ENCODE assay signal across 27 cellular contexts in the genomic region with DNA sequence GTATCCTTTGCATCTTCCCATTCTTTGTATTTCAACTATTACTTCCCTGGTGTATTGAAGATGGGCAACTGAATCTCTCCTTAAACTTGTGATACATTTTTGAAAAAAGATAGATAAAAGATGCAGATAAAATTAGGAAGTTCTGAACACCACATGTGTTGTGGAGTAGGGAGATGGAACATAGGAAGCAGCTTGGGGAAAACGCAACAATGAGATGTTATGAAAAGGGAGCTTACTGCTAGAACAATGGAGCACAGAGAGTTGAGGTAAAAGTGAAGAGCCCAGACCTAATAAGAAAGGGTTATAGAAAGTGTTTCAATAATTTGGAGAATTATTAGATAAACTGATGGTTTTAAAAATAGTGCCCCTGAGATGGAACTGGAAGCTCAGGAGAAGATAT. TPM values are rescaled to one million over a fixed set of nuclear protein-coding genes. Genes with fewer than 3 reads are reported as not detected.
DNase-seq lines count a peak whose midpoint lies in the region; ATAC-seq, FAIRE-seq and TF ChIP-seq lines count a peak whose summit lies in the region.
"Had no signal": no experiment of that assay in that cellular context is flagged by ENCODE, and none has a peak within 500 bp of the region (broad histone marks: within the 10 kb centered on the region; RNA-seq: fewer than 3 reads in every experiment).

No MANE protein-coding gene starts in this region.

- H2AFZ ChIP-seq in endothelial cell of umbilical vein (ENCODE audit: low read depth, low read length) (no peak overlapping the region), neural progenitor cell (replicated peaks) (no peak overlapping the region)
- H2AFZ ChIP-seq: GM23338 had no signal

- H3F3A ChIP-seq in neural progenitor cell (ENCODE audit: low read depth), result peaks cover 14% of the 10 kb centered on the region

- WGBS in heart left ventricle, 4 donors, result 53 to 71% (median 60%) methylated on average over 1 of the region's 1 CpG
- WGBS in upper lobe of left lung, 2 donors, result 46 to 62% methylated on average over 1 of the region's 1 CpG
- WGBS in esophagus muscularis mucosa, result 82% methylated on average over 1 of the region's 1 CpG

- H3K9ac ChIP-seq in endothelial cell of umbilical vein (replicated peaks; ENCODE audit: extremely low read depth, insufficient read depth, low read length) (no peak overlapping the region), neural progenitor cell (no peak overlapping the region)

- H3K4me1 ChIP-seq in left ventricle myocardium inferior, result peaks cover 99% of the 10 kb centered on the region
- H3K4me1 ChIP-seq in heart left ventricle, result peaks cover 0 to 97% (median 75%) of the 10 kb centered on the region in 12 donors
- peaks cover 12% of the 10 kb centered on the region for H3K4me1 ChIP-seq in endothelial cell of umbilical vein (ENCODE audit: control insufficient read depth, extremely low read depth, insufficient read depth, low read length)
- peaks cover 17% of the 10 kb centered on the region for H3K4me1 ChIP-seq in neural progenitor cell
- peaks cover 49 to 79% (median 52%) of the 10 kb centered on the region in 4 donors for H3K4me1 ChIP-seq in upper lobe of left lung
- H3K4me1 ChIP-seq in esophagus muscularis mucosa, result peaks cover 42 to 72% (median 64%) of the 10 kb centered on the region in 4 donors
- H3K4me1 ChIP-seq: BE2C, SJCRH30 had no signal

- no peaks in the 10 kb centered on the region for H3K27me3 ChIP-seq in left ventricle myocardium inferior (ENCODE audit: low read depth)
- H3K27me3 ChIP-seq in heart left ventricle, result no peaks in the 10 kb centered on the region
- no peaks in the 10 kb centered on the region for H3K27me3 ChIP-seq in endothelial cell of umbilical vein (ENCODE audit: control insufficient read depth in 2 of 2, insufficient read depth in 2 of 2, low read length in 2 of 2)
- H3K27me3 ChIP-seq in neural progenitor cell, result no peaks in the 10 kb centered on the region
- no peaks in the 10 kb centered on the region for H3K27me3 ChIP-seq in upper lobe of left lung
- no peaks in the 10 kb centered on the region for H3K27me3 ChIP-seq in esophagus muscularis mucosa
- H3K27me3 ChIP-seq: BE2C, MG63, SJCRH30 had no signal

- no peaks in the 10 kb centered on the region for H3K27me3 Mint-ChIP-seq in neural progenitor cell (ENCODE audit: insufficient read depth, low read depth)

- peak overlapping the region; percentile 16 for H3K4me2 ChIP-seq in endothelial cell of umbilical vein (ENCODE audit: insufficient read depth, low read length)
- peak overlapping the region; percentile 34 for H3K4me2 ChIP-seq in neural progenitor cell
- H3K4me2 ChIP-seq: GM23338 had no signal

- TF ChIP-seq POLR2A in heart left ventricle (IDR thresholded peaks at IDR 0.05) (no peak), endothelial cell of umbilical vein (IDR thresholded peaks at IDR 0.05; ENCODE audit: low read depth, low read length) (no peak), upper lobe of left lung (IDR thresholded peaks at IDR 0.05) (no peak), esophagus muscularis mucosa (IDR thresholded peaks at IDR 0.05; ENCODE audit: low read depth) (no peak)

- dilution Hi-C loops in endothelial cell of umbilical vein (cut with MboI; ENCODE audit: extremely low pct_ligation_motif_present, low sequenced_read_pairs), result no loop called here

- H3K4me3 ChIP-seq in left ventricle myocardium inferior (no peak overlapping the region), heart left ventricle (no peak overlapping the region), endothelial cell of umbilical vein (replicated peaks in 1 of 3; ENCODE audit: insufficient read depth in 1 of 3, low read depth in 1 of 3, low read length in 3 of 3) (no peak overlapping the region), neural progenitor cell (no peak overlapping the region), upper lobe of left lung (no peak overlapping the region), esophagus muscularis mucosa (no peak overlapping the region)
- H3K4me3 ChIP-seq: GM23338, MG63, SJCRH30 had no signal

- TF ChIP-seq CTCF in left ventricle myocardium inferior (IDR thresholded peaks at IDR 0.05; ENCODE audit: borderline replicate concordance) (no peak), heart left ventricle (IDR thresholded peaks at IDR 0.05) (no peak), endothelial cell of umbilical vein (IDR thresholded peaks at IDR 0.05; ENCODE audit: extremely low read depth in 1 of 2, insufficient read depth in 1 of 2, low read depth in 1 of 2, low read length in 2 of 2) (no peak), neural progenitor cell (IDR thresholded peaks at IDR 0.05) (no peak), upper lobe of left lung (IDR thresholded peaks at IDR 0.05) (no peak), esophagus muscularis mucosa (IDR thresholded peaks at IDR 0.05) (no peak)

- no peaks in the 10 kb centered on the region for H3K9me3 Mint-ChIP-seq in neural progenitor cell
- H3K9me3 Mint-ChIP-seq: GM23338, H9, HFFc6 had no signal

- H3K4me1 Mint-ChIP-seq in neural progenitor cell, result peaks cover 2% of the 10 kb centered on the region

- H3K27ac Mint-ChIP-seq in neural progenitor cell, result no peak overlapping the region
- H3K27ac Mint-ChIP-seq: GM23338, H9, HFFc6 had no signal

- H4K20me1 ChIP-seq in endothelial cell of umbilical vein (replicated peaks; ENCODE audit: control insufficient read depth, extremely low read depth, insufficient read depth, low read length) (peaks cover 17% of the 10 kb centered on the region), neural progenitor cell (ENCODE audit: low read depth) (peaks cover 76% of the 10 kb centered on the region)

- no peaks in the 10 kb centered on the region for H3K36me3 Mint-ChIP-seq in neural progenitor cell

- H3K27ac ChIP-seq in left ventricle myocardium inferior (replicated peaks), result peak overlapping the region; percentile 64
- H3K27ac ChIP-seq in heart left ventricle, result peak overlapping the region in 1 of 12 donors; percentile 33
- H3K27ac ChIP-seq in endothelial cell of umbilical vein (ENCODE audit: insufficient read depth, low read depth, low read length), result no peak overlapping the region
- no peak overlapping the region for H3K27ac ChIP-seq in neural progenitor cell
- peak overlapping the region in 3 of 4 donors; percentile 4 to 38 (median 12) for H3K27ac ChIP-seq in upper lobe of left lung
- no peak overlapping the region for H3K27ac ChIP-seq in caudate nucleus (ENCODE audit: low read depth, low read length)
- H3K27ac ChIP-seq in esophagus muscularis mucosa (replicated peaks in 1 of 4), result no peak overlapping the region
- H3K27ac ChIP-seq: 22Rv1, SJCRH30 had no signal

- no peaks in the 10 kb centered on the region for H3K36me3 ChIP-seq in left ventricle myocardium inferior
- H3K36me3 ChIP-seq in heart left ventricle, result peaks cover 0 to 6% (median 0%) of the 10 kb centered on the region in 9 donors
- no peaks in the 10 kb centered on the region for H3K36me3 ChIP-seq in endothelial cell of umbilical vein (ENCODE audit: control insufficient read depth in 2 of 2, extremely low read depth in 1 of 2, insufficient read depth in 2 of 2, low read length in 2 of 2)
- H3K36me3 ChIP-seq in neural progenitor cell, result no peaks in the 10 kb centered on the region
- no peaks in the 10 kb centered on the region for H3K36me3 ChIP-seq in upper lobe of left lung
- H3K36me3 ChIP-seq in esophagus muscularis mucosa, result peaks cover 0 to 5% (median 2%) of the 10 kb centered on the region in 4 donors
- H3K36me3 ChIP-seq: BE2C, SJCRH30 had no signal

- FAIRE-seq in endothelial cell of umbilical vein (lab: Jason Lieb, UNC), result no peak
- FAIRE-seq: RCC 7860 had no signal

- CTCF ChIA-PET in endothelial cell of umbilical vein (lab: Charles Lee), result interaction anchor here (0.8 to 2.9 kb wide), 8 partner anchors 10 to 71 kb away, joined by 3 to 16 read pairs (median 4); no protein-coding TSS in a partner anchor

- no peak for ATAC-seq in heart left ventricle
- no peak for ATAC-seq in upper lobe of left lung (ENCODE audit: low FRiP score in 2 of 2)
- ATAC-seq: GM23338, SK-N-SH treated with all-trans-retinoic acid at 6 μM for 48 hours had no signal

- POLR2A ChIA-PET in endothelial cell of umbilical vein (lab: Charles Lee), result no interaction called here

- no peak for DNase-seq in left ventricle myocardium inferior
- no peak for DNase-seq in heart left ventricle
- peak; percentile 48 for DNase-seq in endothelial cell of umbilical vein (ENCODE audit: low read depth, low spot score)
- no peak for DNase-seq in neural progenitor cell (ENCODE audit: low spot score)
- no peak for DNase-seq in upper lobe of left lung
- DNase-seq in NCI-H2227 (lab: John Stamatoyannopoulos, UW; ENCODE audit: unreplicated experiment), result no peak
- no peak for DNase-seq in caudate nucleus (lab: John Stamatoyannopoulos, UW)
- no peak for DNase-seq in esophagus muscularis mucosa (ENCODE audit: extremely low spot score)
- DNase-seq: BE2C, DMS153, H9, HFFc6, KBM-7, MG63, NCI-H1105 treated with DMSO at 0.1 percent for 48 hours, NCI-H2029, NCI-H2227 treated with DMSO at 0.1 percent for 48 hours, NCI-H510A, NCI-H69, OCI-M1, SJCRH30 had no signal

- no peaks in the 10 kb centered on the region for H3K9me3 ChIP-seq in left ventricle myocardium inferior (replicated peaks)
- H3K9me3 ChIP-seq in heart left ventricle, result no peaks in the 10 kb centered on the region
- no peaks in the 10 kb centered on the region for H3K9me3 ChIP-seq in endothelial cell of umbilical vein (replicated peaks; ENCODE audit: control insufficient read depth, insufficient read depth, low read length)
- no peaks in the 10 kb centered on the region for H3K9me3 ChIP-seq in neural progenitor cell (ENCODE audit: low read depth)
- no peaks in the 10 kb centered on the region for H3K9me3 ChIP-seq in upper lobe of left lung
- H3K9me3 ChIP-seq in esophagus muscularis mucosa, result no peaks in the 10 kb centered on the region
- H3K9me3 ChIP-seq: BE2C, MG63, SJCRH30 had no signal

- intact Hi-C loops in left ventricle myocardium inferior (cut with micrococcal nuclease), result no loop called here
- intact Hi-C loops in heart left ventricle (cut with DNase I), result no loop called here
- intact Hi-C loops in endothelial cell of umbilical vein (cut with micrococcal nuclease), result no loop called here
- intact Hi-C loops in esophagus muscularis mucosa (cut with DNase I), result no loop called here

- no peak for TF ChIP-seq EP300 in upper lobe of left lung (IDR thresholded peaks at IDR 0.05)
- TF ChIP-seq EP300 in esophagus muscularis mucosa (IDR thresholded peaks at IDR 0.05), result no peak

- peaks cover 93% of the 10 kb centered on the region for H3K79me2 ChIP-seq in endothelial cell of umbilical vein (ENCODE audit: control insufficient read depth, insufficient read depth, low read length)
- peaks cover 97% of the 10 kb centered on the region for H3K79me2 ChIP-seq in neural progenitor cell (ENCODE audit: low read depth)

- no peak overlapping the region for H3K4me3 Mint-ChIP-seq in neural progenitor cell
- H3K4me3 Mint-ChIP-seq: GM23338, H9, HFFc6 had no signal

- no peaks in the 10 kb centered on the region for H3K9me1 ChIP-seq in endothelial cell of umbilical vein (replicated peaks; ENCODE audit: control insufficient read depth, extremely low read depth, insufficient read depth, low read length)

- BruUV-seq in endothelial cell of umbilical vein (replicated peaks; lab: Mats Ljungman, UMichigan), result no TSS peak

RNA-seq across cellular contexts. Expression of gene GNAI3, which starts 20.9 kb away (rescaled TPM):
- total RNA-seq in left ventricle myocardium inferior, result 2.0 TPM
- total RNA-seq in heart left ventricle, result 1 to 10 TPM; 1.5 to 5.4 (median 2.5) TPM
- 1 to 10 TPM; 1.6 to 3.0 TPM for polyA plus RNA-seq in heart left ventricle
- total RNA-seq in endothelial cell of umbilical vein, result 12.9 and 14.0 TPM in 2 replicates
- polyA plus RNA-seq in endothelial cell of umbilical vein, result 3.7 and 5.0 TPM in 2 replicates
- polyA plus RNA-seq in endothelial cell of umbilical vein (2011; cell fraction: cytosol; rRNA removed), result 6.2 and 6.5 TPM in 2 replicates
- 5.3 and 6.5 TPM in 2 replicates for polyA plus RNA-seq in endothelial cell of umbilical vein (2011; cell fraction: nucleus; rRNA removed)
- polyA plus RNA-seq in endothelial cell of umbilical vein (2012), result 6.9 and 10.7 TPM in 2 replicates
- polyA minus RNA-seq in endothelial cell of umbilical vein, result 11.1 and 11.8 TPM in 2 replicates
- polyA minus RNA-seq in endothelial cell of umbilical vein (2011; cell fraction: cytosol; rRNA and poly(A)+ RNA removed), result 5.3 TPM
- polyA minus RNA-seq in endothelial cell of umbilical vein (2011; cell fraction: nucleus; rRNA and poly(A)+ RNA removed), result 12.6 and 15.0 TPM in 2 replicates
- 11.4 and 15.4 TPM in 2 replicates for total RNA-seq in neural progenitor cell (ENCODE audit: low replicate concordance)
- total RNA-seq in upper lobe of left lung, result 1 to 10 TPM; 2.2 to 9.0 (median 6.0) TPM
- 1 to 10 TPM; 5.9 to 7.2 (median 6.6) TPM for total RNA-seq in esophagus muscularis mucosa

RNA-seq across cellular contexts. Expression of gene GPR61, which starts 29.7 kb away (rescaled TPM):
- total RNA-seq in left ventricle myocardium inferior (0.08 TPM), heart left ventricle (under 1 TPM in 6 of 9 donors, not detected in 3; 0.08 to 0.72 (median 0.21) TPM), endothelial cell of umbilical vein (not detected in 2 replicates), neural progenitor cell (ENCODE audit: low replicate concordance) (0.71 and 1.4 TPM in 2 replicates), upper lobe of left lung (not detected), esophagus muscularis mucosa (not detected)
- polyA plus RNA-seq in heart left ventricle (under 1 TPM in 1 of 2 donors, not detected in 1; 0.15 TPM), endothelial cell of umbilical vein (not detected in 2 replicates)
- not detected in 2 replicates for polyA plus RNA-seq in endothelial cell of umbilical vein (2011; cell fraction: cytosol; rRNA removed)
- polyA plus RNA-seq in endothelial cell of umbilical vein (2011; cell fraction: nucleus; rRNA removed), result not detected in 2 replicates
- polyA plus RNA-seq in endothelial cell of umbilical vein (2012), result not detected in 2 replicates
- not detected in 2 replicates for polyA minus RNA-seq in endothelial cell of umbilical vein
- polyA minus RNA-seq in endothelial cell of umbilical vein (2011; cell fraction: cytosol; rRNA and poly(A)+ RNA removed), result not detected
- polyA minus RNA-seq in endothelial cell of umbilical vein (2011; cell fraction: nucleus; rRNA and poly(A)+ RNA removed), result 0.63 TPM in 1 of 2 replicates, not detected in the other
- total RNA-seq: Daoy, G401, GM23338 had no signal

RNA-seq across cellular contexts. Expression of gene GNAT2, which starts 50.1 kb away (rescaled TPM):
- total RNA-seq in left ventricle myocardium inferior (not detected), heart left ventricle (not detected), endothelial cell of umbilical vein (0.30 TPM in 1 of 2 replicates, not detected in the other), neural progenitor cell (ENCODE audit: low replicate concordance) (0.25 TPM in 1 of 2 replicates, not detected in the other), upper lobe of left lung (under 1 TPM in 2 of 6 donors, not detected in 4; 0.20 to 0.46 TPM), esophagus muscularis mucosa (under 1 TPM in 1 of 4 donors, not detected in 3; 0.33 TPM)
- polyA plus RNA-seq in heart left ventricle (not detected), endothelial cell of umbilical vein (0.08 TPM in 1 of 2 replicates, not detected in the other)
- 0.10 and 0.17 TPM in 2 replicates for polyA plus RNA-seq in endothelial cell of umbilical vein (2011; cell fraction: cytosol; rRNA removed)
- polyA plus RNA-seq in endothelial cell of umbilical vein (2011; cell fraction: nucleus; rRNA removed), result not detected in 2 replicates
- 0.52 TPM in 1 of 2 replicates, not detected in the other for polyA plus RNA-seq in endothelial cell of umbilical vein (2012)
- not detected in 2 replicates for polyA minus RNA-seq in endothelial cell of umbilical vein
- polyA minus RNA-seq in endothelial cell of umbilical vein (2011; cell fraction: cytosol; rRNA and poly(A)+ RNA removed), result not detected
- not detected in 2 replicates for polyA minus RNA-seq in endothelial cell of umbilical vein (2011; cell fraction: nucleus; rRNA and poly(A)+ RNA removed)
- total RNA-seq: G401 had no signal
- polyA plus RNA-seq: GM23338 had no signal

RNA-seq across cellular contexts. Expression of gene AMPD2, which starts 50.3 kb away (rescaled TPM):
- total RNA-seq in left ventricle myocardium inferior, result 12.9 TPM
- total RNA-seq in heart left ventricle, result 10 to 100 TPM in 5 of 9 donors, 1 to 10 TPM in 4; 7.5 to 29.9 (median 10.0) TPM
- 10 to 100 TPM in 1 of 2 donors, 1 to 10 TPM in 1; 7.4 to 17.1 TPM for polyA plus RNA-seq in heart left ventricle
- total RNA-seq in endothelial cell of umbilical vein, result 69.4 and 82.7 TPM in 2 replicates
- polyA plus RNA-seq in endothelial cell of umbilical vein, result 66.5 and 69.4 TPM in 2 replicates
- 25.9 and 30.3 TPM in 2 replicates for polyA plus RNA-seq in endothelial cell of umbilical vein (2011; cell fraction: cytosol; rRNA removed)
- 341 and 447 TPM in 2 replicates for polyA plus RNA-seq in endothelial cell of umbilical vein (2011; cell fraction: nucleus; rRNA removed)
- polyA plus RNA-seq in endothelial cell of umbilical vein (2012), result 47.7 and 60.7 TPM in 2 replicates
- 68.1 and 84.4 TPM in 2 replicates for polyA minus RNA-seq in endothelial cell of umbilical vein
- polyA minus RNA-seq in endothelial cell of umbilical vein (2011; cell fraction: cytosol; rRNA and poly(A)+ RNA removed), result 20.8 TPM
- 104 and 120 TPM in 2 replicates for polyA minus RNA-seq in endothelial cell of umbilical vein (2011; cell fraction: nucleus; rRNA and poly(A)+ RNA removed)
- total RNA-seq in neural progenitor cell (ENCODE audit: low replicate concordance), result 22.9 and 49.8 TPM in 2 replicates
- 100 to 1,000 TPM in 1 of 6 donors, 10 to 100 TPM in 5; 39.5 to 183 (median 58.9) TPM for total RNA-seq in upper lobe of left lung
- 10 to 100 TPM; 23.7 to 38.8 (median 33.2) TPM for total RNA-seq in esophagus muscularis mucosa

RNA-seq across cellular contexts. Expression of gene AMIGO1, which starts 59.8 kb away (rescaled TPM):
- total RNA-seq in left ventricle myocardium inferior (19.4 TPM), heart left ventricle (10 to 100 TPM in 8 of 9 donors, 1 to 10 TPM in 1; 9.9 to 19.1 (median 14.9) TPM), endothelial cell of umbilical vein (0.78 and 0.88 TPM in 2 replicates), neural progenitor cell (ENCODE audit: low replicate concordance) (4.5 and 6.0 TPM in 2 replicates), upper lobe of left lung (10 to 100 TPM in 2 of 6 donors, 1 to 10 TPM in 4; 1.0 to 11.8 (median 8.3) TPM), esophagus muscularis mucosa (10 to 100 TPM in 2 of 4 donors, 1 to 10 TPM in 2; 8.4 to 23.7 (median 14.0) TPM)
- polyA plus RNA-seq in heart left ventricle (1 to 10 TPM; 4.6 to 6.2 TPM), endothelial cell of umbilical vein (0.67 and 0.80 TPM in 2 replicates)
- 0.50 and 0.61 TPM in 2 replicates for polyA plus RNA-seq in endothelial cell of umbilical vein (2011; cell fraction: cytosol; rRNA removed)
- 0.37 and 0.52 TPM in 2 replicates for polyA plus RNA-seq in endothelial cell of umbilical vein (2011; cell fraction: nucleus; rRNA removed)
- polyA plus RNA-seq in endothelial cell of umbilical vein (2012), result 1.00 and 1.3 TPM in 2 replicates
- 1.2 and 1.3 TPM in 2 replicates for polyA minus RNA-seq in endothelial cell of umbilical vein
- 0.51 TPM for polyA minus RNA-seq in endothelial cell of umbilical vein (2011; cell fraction: cytosol; rRNA and poly(A)+ RNA removed)
- 0.43 and 0.53 TPM in 2 replicates for polyA minus RNA-seq in endothelial cell of umbilical vein (2011; cell fraction: nucleus; rRNA and poly(A)+ RNA removed)

Comparison
In these comparisons a context has a peak if more than half of its experiments do, and no peak if none do; other contexts are left out.
1. H3K27ac ChIP-seq: peak in left ventricle myocardium inferior (single experiment) and upper lobe of left lung (3 of 4); none in endothelial cell of umbilical vein (single experiment), neural progenitor cell (single experiment), caudate nucleus (single experiment) and esophagus muscularis mucosa (0 of 4).